In the genomic region with DNA sequence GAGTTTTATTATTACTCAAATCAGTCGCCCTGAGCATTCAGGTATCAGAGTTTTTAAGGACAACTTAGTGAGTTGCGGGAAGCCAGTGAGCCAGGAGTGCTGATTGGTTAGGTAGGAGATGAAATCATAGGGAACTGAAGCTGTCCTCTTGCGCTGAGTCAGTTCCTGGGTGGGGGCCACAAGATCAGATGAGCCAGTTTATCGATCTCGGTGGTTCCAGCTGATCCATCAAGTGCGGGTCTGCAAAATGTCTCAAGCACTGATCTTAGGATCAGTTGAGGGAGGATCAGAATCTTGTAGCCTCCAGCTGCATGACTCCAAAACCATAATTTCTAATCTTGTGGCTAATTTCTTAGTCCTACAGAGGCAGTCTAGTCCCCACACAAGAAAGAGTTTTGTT, we compare ENCODE assay signal across 6 cellular contexts. TPM values are rescaled to one million over a fixed set of nuclear protein-coding genes. Genes with fewer than 3 reads are reported as not detected.
DNase-seq lines count a peak whose midpoint lies in the region; ATAC-seq, FAIRE-seq and TF ChIP-seq lines count a peak whose summit lies in the region.
"Not testable (repeated sequence)": the region's sequence is repeated elsewhere in the genome, so short reads cannot be mapped to it uniquely, and the experiment has no call there.

No MANE protein-coding gene starts in this region.

- not testable (repeated sequence) for H3K4me2 ChIP-seq in DND-41 (ENCODE audit: insufficient read depth, low read length); H1 (ENCODE audit: insufficient read depth in 1 of 2, low read depth in 2 of 2, low read length in 2 of 2); neural progenitor cell; parathyroid adenoma (ENCODE audit: low read length)
- peak overlapping the region; percentile 87 for H3K4me2 ChIP-seq in KMS-11

- H3K4ac ChIP-seq in H1 (replicated peaks; ENCODE audit: insufficient read length, low read depth, low read length), result not testable (repeated sequence)

- TF ChIP-seq POLR2A in H1 (IDR thresholded peaks at IDR 0.05; ENCODE audit: control extremely low read depth in 1 of 2, low read depth in 2 of 2, low read length in 2 of 2), result not testable (repeated sequence)

- H4K8ac ChIP-seq in H1 (ENCODE audit: extremely low read depth, insufficient read depth, low read length), result not testable (repeated sequence)

- H2BK120ac ChIP-seq in H1 (replicated peaks; ENCODE audit: low read depth, low read length), result not testable (repeated sequence)

- H2AK5ac ChIP-seq in H1 (ENCODE audit: low read depth, low read length), result not testable (repeated sequence)

- FAIRE-seq in H1 (lab: Jason Lieb, UNC), result not testable (repeated sequence)

- not testable (repeated sequence) for H3K4me3 ChIP-seq in DND-41 (ENCODE audit: low read depth in 1 of 2, low read length in 2 of 2); KMS-11 (IDR thresholded peaks at IDR 0.05; ENCODE audit: insufficient read depth, low read depth, low read length); SK-N-MC; H1 (ENCODE audit: extremely low read depth in 1 of 4, insufficient read depth in 2 of 4, low read depth in 3 of 4, low read length in 4 of 4); neural progenitor cell; parathyroid adenoma (ENCODE audit: low read depth, low read length)

- H3K9ac ChIP-seq in DND-41 (ENCODE audit: low read depth, low read length); SK-N-MC (ENCODE audit: insufficient read length); H1 (replicated peaks in 1 of 4; ENCODE audit: extremely low read depth in 1 of 4, low read depth in 3 of 4, low read length in 3 of 4); neural progenitor cell; parathyroid adenoma: not testable (repeated sequence)
- H3K9ac ChIP-seq in KMS-11, result peak overlapping the region; percentile 66

- not testable (repeated sequence) for H3K9me3 Mint-ChIP-seq in neural progenitor cell

- not testable (repeated sequence) for H3K79me1 ChIP-seq in H1 (ENCODE audit: low read depth, low read length)

- not testable (repeated sequence) for H3K4me1 Mint-ChIP-seq in neural progenitor cell

- POLR2A ChIA-PET in H1 (lab: Charles Lee; ENCODE audit: partially characterized antibody), result interaction anchor here (0.6 kb wide), 1 partner anchor 22 kb away, joined by 3 read pairs; no protein-coding TSS in a partner anchor

- H3K56ac ChIP-seq in H1 (replicated peaks; ENCODE audit: insufficient read length, low read depth, low read length), result not testable (repeated sequence)

- not testable (repeated sequence) for H3K14ac ChIP-seq in H1 (ENCODE audit: insufficient read length)

- 95% methylated on average over 6 of the region's 6 CpGs; no CpG with 5 or more reads in 1 of the 2 experiments for WGBS in H1 (ENCODE audit: extremely low coverage in 1 of 2, insufficient coverage in 1 of 2, insufficient read length in 1 of 2, insufficient replicate concordance in 2 of 2, low coverage in 1 of 2, low lambda C conversion rate in 2 of 2, missing lambda C conversion rate in 1 of 2), 2 experiments

- CTCF ChIA-PET in H1 (lab: Charles Lee; ENCODE audit: partially characterized antibody), result interaction anchor here (1.1 to 4.1 kb wide), 7 partner anchors 10 to 226 kb away, joined by 3 to 23 read pairs (median 4); a partner anchor contains a TSS

- TF ChIP-seq RAD21 in H1 (IDR thresholded peaks at IDR 0.05 in 1 of 2, conservative IDR thresholded peaks at IDR 0.05 in 1 of 2; ENCODE audit: low read depth in 2 of 2, low read length in 2 of 2), result not testable (repeated sequence)

- not testable (repeated sequence) for H2BK20ac ChIP-seq in H1 (ENCODE audit: low read length)

- H3K27me3 ChIP-seq in DND-41 (ENCODE audit: insufficient read depth, low read length, poor library complexity); KMS-11 (ENCODE audit: insufficient read depth, low read depth); H1 (replicated peaks in 1 of 4; ENCODE audit: control insufficient read depth in 3 of 4, extremely low read depth in 1 of 4, insufficient read depth in 3 of 4, low read length in 3 of 4); neural progenitor cell; parathyroid adenoma (ENCODE audit: control insufficient read depth, insufficient read depth, low read length): not testable (repeated sequence)

- H4K91ac ChIP-seq in H1 (replicated peaks; ENCODE audit: insufficient read length, low read length), result not testable (repeated sequence)

- H3K4me3 Mint-ChIP-seq in neural progenitor cell, result not testable (repeated sequence)

- not testable (repeated sequence) for H3K23me2 ChIP-seq in H1 (ENCODE audit: low read depth, low read length)

- H3F3A ChIP-seq in neural progenitor cell (ENCODE audit: low read depth), result not testable (repeated sequence)

- H2BK12ac ChIP-seq in H1 (ENCODE audit: low read depth, low read length), result not testable (repeated sequence)

- not testable (repeated sequence) for TF ChIP-seq CTCF in DND-41 (IDR thresholded peaks at IDR 0.05; ENCODE audit: borderline replicate concordance, extremely low read depth, low read length, poor library complexity, severe bottlenecking); KMS-11 (conservative IDR thresholded peaks at IDR 0.05; ENCODE audit: low read depth, low read length); H1 (IDR thresholded peaks at IDR 0.05; ENCODE audit: control extremely low read depth in 1 of 3, insufficient read depth in 1 of 3, low read depth in 1 of 3, low read length in 3 of 3); neural progenitor cell (IDR thresholded peaks at IDR 0.05); parathyroid adenoma (IDR thresholded peaks at IDR 0.05)

- not testable (repeated sequence) for ATAC-seq in DND-41 (ENCODE audit: insufficient read depth, low read depth)

- H3K9me3 ChIP-seq in DND-41 (ENCODE audit: insufficient read depth, low read length, severe bottlenecking); SK-N-MC (ENCODE audit: low read depth, low read length); H1 (ENCODE audit: insufficient read depth in 2 of 2, low read depth in 1 of 2, low read length in 1 of 2); neural progenitor cell (ENCODE audit: low read depth); parathyroid adenoma (ENCODE audit: control insufficient read depth, low read length): not testable (repeated sequence)

- H3K23ac ChIP-seq in H1 (ENCODE audit: insufficient read length), result not testable (repeated sequence)

- not testable (repeated sequence) for H2BK15ac ChIP-seq in H1 (ENCODE audit: low read length)

- not testable (repeated sequence) for H3K27ac ChIP-seq in DND-41 (ENCODE audit: low read length); H1 (ENCODE audit: low read depth, low read length); neural progenitor cell; parathyroid adenoma
- H3K27ac ChIP-seq in KMS-11 (peak overlapping the region; percentile 97), SK-N-MC (peak overlapping the region; percentile 86)

- H3K18ac ChIP-seq in H1 (ENCODE audit: extremely low read depth, low read length), result not testable (repeated sequence)

- H2BK5ac ChIP-seq in H1 (ENCODE audit: low read depth, low read length), result not testable (repeated sequence)

- not testable (repeated sequence) for H4K20me1 ChIP-seq in DND-41 (ENCODE audit: insufficient read depth, low read length); KMS-11 (ENCODE audit: insufficient read depth); H1 (replicated peaks in 1 of 2; ENCODE audit: control insufficient read depth in 1 of 2, insufficient read depth in 2 of 2, low read length in 2 of 2); neural progenitor cell (ENCODE audit: low read depth)

- not testable (repeated sequence) for DNase-seq in DND-41; SK-N-MC (ENCODE audit: low read depth, low spot score); H1 (ENCODE audit: low read depth in 1 of 2, low spot score in 2 of 2); neural progenitor cell (ENCODE audit: low spot score)

- H2AFZ ChIP-seq in DND-41 (ENCODE audit: low read depth, low read length) (peak overlapping the region; percentile 33; the same call in 1 of the 2 replicates), KMS-11 (ENCODE audit: low read depth) (peak overlapping the region; percentile 75; the same call in 1 of the 2 replicates), H1 (ENCODE audit: low read length) (0 out of 2 replicates have a peak overlapping the region, but pooled peaks have one; percentile 14), neural progenitor cell (replicated peaks) (peak overlapping the region; percentile 19), parathyroid adenoma (peak overlapping the region; percentile 39)

- not testable (repeated sequence) for H3K36me3 ChIP-seq in DND-41 (ENCODE audit: insufficient read depth, low read length); KMS-11 (ENCODE audit: insufficient read depth); SK-N-MC (ENCODE audit: insufficient read depth, low read length); H1 (ENCODE audit: control insufficient read depth in 2 of 4, insufficient read depth in 4 of 4, low read length in 3 of 4); neural progenitor cell; parathyroid adenoma (ENCODE audit: control insufficient read depth, insufficient read depth, low read length)

- H3K79me2 ChIP-seq in DND-41 (ENCODE audit: insufficient read depth, low read length); KMS-11 (ENCODE audit: insufficient read depth, low read depth); H1 (ENCODE audit: control insufficient read depth in 1 of 2, insufficient read depth in 2 of 2, low read length in 2 of 2); neural progenitor cell (ENCODE audit: low read depth); parathyroid adenoma: not testable (repeated sequence)

- not testable (repeated sequence) for H3K36me3 Mint-ChIP-seq in neural progenitor cell

- H3K27ac Mint-ChIP-seq in neural progenitor cell, result not testable (repeated sequence)

- not testable (repeated sequence) for TF ChIP-seq EP300 in H1 (IDR thresholded peaks at IDR 0.05; ENCODE audit: borderline replicate concordance in 1 of 2, low read depth in 2 of 2, low read length in 2 of 2)

- H3K4me1 ChIP-seq in DND-41 (ENCODE audit: insufficient read depth, low read length) (peaks cover 19% of the 10 kb centered on the region), KMS-11 (ENCODE audit: low read depth, poor library complexity, severe bottlenecking) (peaks cover 65% of the 10 kb centered on the region)
- not testable (repeated sequence) for H3K4me1 ChIP-seq in H1 (replicated peaks in 1 of 4; ENCODE audit: control insufficient read depth in 3 of 4, insufficient read depth in 4 of 4, low read length in 3 of 4); neural progenitor cell; parathyroid adenoma

- H4K5ac ChIP-seq in H1 (ENCODE audit: insufficient read length, low read depth, low read length), result not testable (repeated sequence)

- H3K27me3 Mint-ChIP-seq in neural progenitor cell (ENCODE audit: insufficient read depth, low read depth), result not testable (repeated sequence)

RNA-seq across cellular contexts. Expression of a gene that starts 48.6 kb away (rescaled TPM):
- 36.3 and 43.5 TPM in 2 replicates for total RNA-seq in H1 (2021; fragmentation: NEBNext Ultra II Directional; extraction: Animal tissue kit (Norgen Biotek cat#: 25700))
- polyA plus RNA-seq in H1 (2011; rRNA removed), result 28.5 and 31.0 TPM in 2 replicates
- polyA plus RNA-seq in H1 (2011; cell fraction: cytosol; rRNA removed), result 17.8 TPM
- polyA plus RNA-seq in H1 (2011; cell fraction: nucleus; rRNA removed), result 18.9 TPM
- polyA plus RNA-seq in H1 (2012, experiment 1 of 2), result 14.9 to 23.6 TPM (median 20.6 TPM) in 4 replicates
- 7.5 TPM for polyA plus RNA-seq in H1 (2012, experiment 2 of 2)
- polyA plus RNA-seq in H1 (2013, experiment 1 of 2), result 26.6 TPM
- polyA plus RNA-seq in H1 (2013, experiment 2 of 2), result 27.4 TPM
- 49.8 and 65.1 TPM in 2 replicates for polyA minus RNA-seq in H1 (2011; rRNA and poly(A)+ RNA removed)
- polyA minus RNA-seq in H1 (2011; cell fraction: cytosol; rRNA and poly(A)+ RNA removed), result 33.5 TPM
- polyA minus RNA-seq in H1 (2011; cell fraction: nucleus; rRNA and poly(A)+ RNA removed), result 30.0 TPM
- 32.4 and 45.6 TPM in 2 replicates for total RNA-seq in neural progenitor cell (ENCODE audit: low replicate concordance)

Comparison
In these comparisons a context has a peak if more than half of its experiments do, and no peak if none do; other contexts are left out.
1. H2AFZ ChIP-seq: peak in every context shown above with its lines; median percentile 75 in KMS-11; 39 in parathyroid adenoma; 33 in DND-41; 19 in neural progenitor cell; 14 in H1.